Comparison of ENCODE assay signal across 1 cellular context in the genomic region with DNA sequence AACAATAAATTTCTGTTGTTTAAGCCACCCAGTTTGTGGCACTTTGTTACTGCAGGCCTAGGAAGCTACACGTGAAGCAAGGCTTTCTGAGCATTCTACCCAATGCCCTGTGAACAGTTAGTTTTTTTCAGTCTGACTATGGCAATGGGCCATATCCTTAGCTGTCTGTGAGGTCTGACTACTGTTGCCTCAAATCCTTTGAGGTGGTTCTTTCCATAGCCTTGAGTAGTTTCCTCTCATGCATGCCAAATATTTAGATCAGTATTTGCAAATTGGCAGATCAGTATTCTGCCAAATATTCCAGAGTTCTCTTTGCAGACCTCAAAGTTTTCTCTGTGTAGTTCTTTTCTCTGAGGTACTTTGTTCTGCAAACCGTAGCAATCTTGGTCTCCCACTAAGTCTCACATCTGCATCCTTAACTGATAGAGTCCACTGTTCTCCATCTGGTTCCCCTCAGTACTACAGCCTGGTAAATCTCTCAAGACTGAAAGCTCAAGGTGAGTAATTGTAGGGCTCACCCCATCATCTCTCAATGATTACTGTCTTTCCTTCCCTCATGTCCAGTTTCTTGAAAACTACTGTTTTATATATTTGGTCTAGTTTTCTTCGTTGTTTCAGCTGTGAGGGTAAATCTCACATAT.
TF ChIP-seq lines count a peak whose summit lies in the region.

No MANE protein-coding gene starts in this region.

TF ChIP-seq in WTC11, 78 proteins besides CTCF, POLR2A, EP300 and RAD21 (continued from another document):
- TF ChIP-seq, protein P1, sequence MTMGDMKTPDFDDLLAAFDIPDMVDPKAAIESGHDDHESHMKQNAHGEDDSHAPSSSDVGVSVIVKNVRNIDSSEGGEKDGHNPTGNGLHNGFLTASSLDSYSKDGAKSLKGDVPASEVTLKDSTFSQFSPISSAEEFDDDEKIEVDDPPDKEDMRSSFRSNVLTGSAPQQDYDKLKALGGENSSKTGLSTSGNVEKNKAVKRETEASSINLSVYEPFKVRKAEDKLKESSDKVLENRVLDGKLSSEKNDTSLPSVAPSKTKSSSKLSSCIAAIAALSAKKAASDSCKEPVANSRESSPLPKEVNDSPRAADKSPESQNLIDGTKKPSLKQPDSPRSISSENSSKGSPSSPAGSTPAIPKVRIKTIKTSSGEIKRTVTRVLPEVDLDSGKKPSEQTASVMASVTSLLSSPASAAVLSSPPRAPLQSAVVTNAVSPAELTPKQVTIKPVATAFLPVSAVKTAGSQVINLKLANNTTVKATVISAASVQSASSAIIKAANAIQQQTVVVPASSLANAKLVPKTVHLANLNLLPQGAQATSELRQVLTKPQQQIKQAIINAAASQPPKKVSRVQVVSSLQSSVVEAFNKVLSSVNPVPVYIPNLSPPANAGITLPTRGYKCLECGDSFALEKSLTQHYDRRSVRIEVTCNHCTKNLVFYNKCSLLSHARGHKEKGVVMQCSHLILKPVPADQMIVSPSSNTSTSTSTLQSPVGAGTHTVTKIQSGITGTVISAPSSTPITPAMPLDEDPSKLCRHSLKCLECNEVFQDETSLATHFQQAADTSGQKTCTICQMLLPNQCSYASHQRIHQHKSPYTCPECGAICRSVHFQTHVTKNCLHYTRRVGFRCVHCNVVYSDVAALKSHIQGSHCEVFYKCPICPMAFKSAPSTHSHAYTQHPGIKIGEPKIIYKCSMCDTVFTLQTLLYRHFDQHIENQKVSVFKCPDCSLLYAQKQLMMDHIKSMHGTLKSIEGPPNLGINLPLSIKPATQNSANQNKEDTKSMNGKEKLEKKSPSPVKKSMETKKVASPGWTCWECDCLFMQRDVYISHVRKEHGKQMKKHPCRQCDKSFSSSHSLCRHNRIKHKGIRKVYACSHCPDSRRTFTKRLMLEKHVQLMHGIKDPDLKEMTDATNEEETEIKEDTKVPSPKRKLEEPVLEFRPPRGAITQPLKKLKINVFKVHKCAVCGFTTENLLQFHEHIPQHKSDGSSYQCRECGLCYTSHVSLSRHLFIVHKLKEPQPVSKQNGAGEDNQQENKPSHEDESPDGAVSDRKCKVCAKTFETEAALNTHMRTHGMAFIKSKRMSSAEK (CRISPR knock-in tag; IDR thresholded peaks at IDR 0.05; ENCODE audit: borderline replicate concordance), result no peak
- TF ChIP-seq JAZF1 (CRISPR knock-in tag; IDR thresholded peaks at IDR 0.05) (no peak), ELF4 (CRISPR knock-in tag; IDR thresholded peaks at IDR 0.05; ENCODE audit: low read depth) (no peak), RORB (CRISPR knock-in tag; IDR thresholded peaks at IDR 0.05) (no peak), ZBTB21 (CRISPR knock-in tag; IDR thresholded peaks at IDR 0.05; ENCODE audit: borderline replicate concordance) (no peak), GTF2I (CRISPR knock-in tag; conservative IDR thresholded peaks at IDR 0.05) (no peak), GRHL2 (CRISPR knock-in tag; IDR thresholded peaks at IDR 0.05; ENCODE audit: insufficient replicate concordance, severe bottlenecking) (no peak), CREB1 (CRISPR knock-in tag; IDR thresholded peaks at IDR 0.05) (no peak), SP1 (CRISPR knock-in tag; conservative IDR thresholded peaks at IDR 0.05) (no peak)
- TF ChIP-seq, protein P2, sequence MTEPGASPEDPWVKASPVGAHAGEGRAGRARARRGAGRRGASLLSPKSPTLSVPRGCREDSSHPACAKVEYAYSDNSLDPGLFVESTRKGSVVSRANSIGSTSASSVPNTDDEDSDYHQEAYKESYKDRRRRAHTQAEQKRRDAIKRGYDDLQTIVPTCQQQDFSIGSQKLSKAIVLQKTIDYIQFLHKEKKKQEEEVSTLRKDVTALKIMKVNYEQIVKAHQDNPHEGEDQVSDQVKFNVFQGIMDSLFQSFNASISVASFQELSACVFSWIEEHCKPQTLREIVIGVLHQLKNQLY (CRISPR knock-in tag; IDR thresholded peaks at IDR 0.05), result no peak
- TF ChIP-seq, protein P3, sequence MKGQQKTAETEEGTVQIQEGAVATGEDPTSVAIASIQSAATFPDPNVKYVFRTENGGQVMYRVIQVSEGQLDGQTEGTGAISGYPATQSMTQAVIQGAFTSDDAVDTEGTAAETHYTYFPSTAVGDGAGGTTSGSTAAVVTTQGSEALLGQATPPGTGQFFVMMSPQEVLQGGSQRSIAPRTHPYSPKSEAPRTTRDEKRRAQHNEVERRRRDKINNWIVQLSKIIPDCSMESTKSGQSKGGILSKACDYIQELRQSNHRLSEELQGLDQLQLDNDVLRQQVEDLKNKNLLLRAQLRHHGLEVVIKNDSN (CRISPR knock-in tag; IDR thresholded peaks at IDR 0.05), result no peak
TF ChIP-seq in WTC11: peak in this region for 0.
